1 cellular context compared by ENCODE assay signal in genomic region chr3:197487911-197488391, GRCh38.
TF ChIP-seq lines count a peak whose summit lies in the region.

No MANE protein-coding gene starts in this region.

TF ChIP-seq in WTC11, 78 proteins besides CTCF, POLR2A, EP300 and RAD21 (continued from another document):
- TF ChIP-seq, protein P1, sequence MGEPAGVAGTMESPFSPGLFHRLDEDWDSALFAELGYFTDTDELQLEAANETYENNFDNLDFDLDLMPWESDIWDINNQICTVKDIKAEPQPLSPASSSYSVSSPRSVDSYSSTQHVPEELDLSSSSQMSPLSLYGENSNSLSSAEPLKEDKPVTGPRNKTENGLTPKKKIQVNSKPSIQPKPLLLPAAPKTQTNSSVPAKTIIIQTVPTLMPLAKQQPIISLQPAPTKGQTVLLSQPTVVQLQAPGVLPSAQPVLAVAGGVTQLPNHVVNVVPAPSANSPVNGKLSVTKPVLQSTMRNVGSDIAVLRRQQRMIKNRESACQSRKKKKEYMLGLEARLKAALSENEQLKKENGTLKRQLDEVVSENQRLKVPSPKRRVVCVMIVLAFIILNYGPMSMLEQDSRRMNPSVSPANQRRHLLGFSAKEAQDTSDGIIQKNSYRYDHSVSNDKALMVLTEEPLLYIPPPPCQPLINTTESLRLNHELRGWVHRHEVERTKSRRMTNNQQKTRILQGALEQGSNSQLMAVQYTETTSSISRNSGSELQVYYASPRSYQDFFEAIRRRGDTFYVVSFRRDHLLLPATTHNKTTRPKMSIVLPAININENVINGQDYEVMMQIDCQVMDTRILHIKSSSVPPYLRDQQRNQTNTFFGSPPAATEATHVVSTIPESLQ (CRISPR knock-in tag; IDR thresholded peaks at IDR 0.05) = no peak
- TF ChIP-seq CBFB (CRISPR knock-in tag; IDR thresholded peaks at IDR 0.05; ENCODE audit: low read depth) (no peak), USF1 (CRISPR knock-in tag; IDR thresholded peaks at IDR 0.05) (no peak), TEAD1 (CRISPR knock-in tag; IDR thresholded peaks at IDR 0.05) (no peak)
- TF ChIP-seq, protein P2, sequence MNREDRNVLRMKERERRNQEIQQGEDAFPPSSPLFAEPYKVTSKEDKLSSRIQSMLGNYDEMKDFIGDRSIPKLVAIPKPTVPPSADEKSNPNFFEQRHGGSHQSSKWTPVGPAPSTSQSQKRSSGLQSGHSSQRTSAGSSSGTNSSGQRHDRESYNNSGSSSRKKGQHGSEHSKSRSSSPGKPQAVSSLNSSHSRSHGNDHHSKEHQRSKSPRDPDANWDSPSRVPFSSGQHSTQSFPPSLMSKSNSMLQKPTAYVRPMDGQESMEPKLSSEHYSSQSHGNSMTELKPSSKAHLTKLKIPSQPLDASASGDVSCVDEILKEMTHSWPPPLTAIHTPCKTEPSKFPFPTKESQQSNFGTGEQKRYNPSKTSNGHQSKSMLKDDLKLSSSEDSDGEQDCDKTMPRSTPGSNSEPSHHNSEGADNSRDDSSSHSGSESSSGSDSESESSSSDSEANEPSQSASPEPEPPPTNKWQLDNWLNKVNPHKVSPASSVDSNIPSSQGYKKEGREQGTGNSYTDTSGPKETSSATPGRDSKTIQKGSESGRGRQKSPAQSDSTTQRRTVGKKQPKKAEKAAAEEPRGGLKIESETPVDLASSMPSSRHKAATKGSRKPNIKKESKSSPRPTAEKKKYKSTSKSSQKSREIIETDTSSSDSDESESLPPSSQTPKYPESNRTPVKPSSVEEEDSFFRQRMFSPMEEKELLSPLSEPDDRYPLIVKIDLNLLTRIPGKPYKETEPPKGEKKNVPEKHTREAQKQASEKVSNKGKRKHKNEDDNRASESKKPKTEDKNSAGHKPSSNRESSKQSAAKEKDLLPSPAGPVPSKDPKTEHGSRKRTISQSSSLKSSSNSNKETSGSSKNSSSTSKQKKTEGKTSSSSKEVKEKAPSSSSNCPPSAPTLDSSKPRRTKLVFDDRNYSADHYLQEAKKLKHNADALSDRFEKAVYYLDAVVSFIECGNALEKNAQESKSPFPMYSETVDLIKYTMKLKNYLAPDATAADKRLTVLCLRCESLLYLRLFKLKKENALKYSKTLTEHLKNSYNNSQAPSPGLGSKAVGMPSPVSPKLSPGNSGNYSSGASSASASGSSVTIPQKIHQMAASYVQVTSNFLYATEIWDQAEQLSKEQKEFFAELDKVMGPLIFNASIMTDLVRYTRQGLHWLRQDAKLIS (CRISPR knock-in tag; IDR thresholded peaks at IDR 0.05; ENCODE audit: borderline replicate concordance) = no peak
